Comparison of ENCODE assay signal across 8 cellular contexts in genomic region chr15:40843885-40844542, GRCh38.
DNase-seq lines count a peak whose midpoint lies in the region; ATAC-seq lines count a peak whose summit lies in the region.

A gene with protein sequence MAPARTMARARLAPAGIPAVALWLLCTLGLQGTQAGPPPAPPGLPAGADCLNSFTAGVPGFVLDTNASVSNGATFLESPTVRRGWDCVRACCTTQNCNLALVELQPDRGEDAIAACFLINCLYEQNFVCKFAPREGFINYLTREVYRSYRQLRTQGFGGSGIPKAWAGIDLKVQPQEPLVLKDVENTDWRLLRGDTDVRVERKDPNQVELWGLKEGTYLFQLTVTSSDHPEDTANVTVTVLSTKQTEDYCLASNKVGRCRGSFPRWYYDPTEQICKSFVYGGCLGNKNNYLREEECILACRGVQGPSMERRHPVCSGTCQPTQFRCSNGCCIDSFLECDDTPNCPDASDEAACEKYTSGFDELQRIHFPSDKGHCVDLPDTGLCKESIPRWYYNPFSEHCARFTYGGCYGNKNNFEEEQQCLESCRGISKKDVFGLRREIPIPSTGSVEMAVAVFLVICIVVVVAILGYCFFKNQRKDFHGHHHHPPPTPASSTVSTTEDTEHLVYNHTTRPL (plus strand): TSS chr15:40844048. CDS start chr15:40844555, 507 bp downstream.

- ATAC-seq in HG03460 (IDR thresholded peaks at IDR 0.05; ENCODE audit: unreplicated experiment), result no peak

- peak within 1 kb of the TSS; percentile 76 for H3K4me3 ChIP-seq in iPS-18a (ENCODE audit: low read length)

- H3K36me3 ChIP-seq in ES-I3 (ENCODE audit: insufficient read depth, low read length) (no peaks in the 10 kb centered on the region), iPS-18a (ENCODE audit: control insufficient read depth, low read depth, low read length) (no peaks in the 10 kb centered on the region)

- peak; percentile 22 for DNase-seq in NOMO-1 treated with dmso at 0.1 percent for 144 hours (lab: John Stamatoyannopoulos, UW; ENCODE audit: unreplicated experiment)
- DNase-seq in activated naive CD4-positive, alpha-beta T cell treated with anti-CD3 and anti-CD28 coated beads, Interleukin-2, amount 50 U/mL, for 16 hours, result peak; percentile 78
- peak; percentile 90 for DNase-seq in stimulated activated CD4-positive, alpha-beta T cell treated with anti-CD3 and anti-CD28 coated beads, Interleukin-15, amount 100 ng/mL, for 24 hours
- DNase-seq in ecto neural progenitor cell (ENCODE audit: low spot score), result no peak
- no peak for DNase-seq in COLO829 (ENCODE audit: low spot score)

- peak within 1 kb of the TSS; percentile 57 for H3K9ac ChIP-seq in ES-I3 (ENCODE audit: low read depth, low read length)
- peak within 1 kb of the TSS; percentile 74 for H3K9ac ChIP-seq in iPS-18a (ENCODE audit: low read length)

- H3K27me3 ChIP-seq in iPS-18a (ENCODE audit: control insufficient read depth, insufficient read depth, low read length), result peaks cover 34% of the 10 kb centered on the region

- no peak within 1 kb of the TSS for H3K27ac ChIP-seq in iPS-18a (ENCODE audit: low read length)

- H3K4me1 ChIP-seq in ES-I3 (ENCODE audit: insufficient read depth, low read length) (peaks cover 27% of the 10 kb centered on the region), iPS-18a (ENCODE audit: control insufficient read depth, low read depth, low read length) (peaks cover 10% of the 10 kb centered on the region)

- H3K9me3 ChIP-seq in ES-I3 (ENCODE audit: control insufficient read depth, insufficient read depth, low read length) (no peaks in the 10 kb centered on the region), iPS-18a (ENCODE audit: control insufficient read depth, low read depth, low read length) (no peaks in the 10 kb centered on the region)

Comparison
In these comparisons a context has a peak if more than half of its experiments do, and no peak if none do; other contexts are left out.
1. DNase-seq: peak in NOMO-1 treated with dmso at 0.1 percent for 144 hours (single experiment), activated naive CD4-positive, alpha-beta T cell treated with anti-CD3 and anti-CD28 coated beads, Interleukin-2, amount 50 U/mL, for 16 hours (single experiment) and stimulated activated CD4-positive, alpha-beta T cell treated with anti-CD3 and anti-CD28 coated beads, Interleukin-15, amount 100 ng/mL, for 24 hours (single experiment); none in ecto neural progenitor cell (single experiment) and COLO829 (single experiment).